Comparison of ENCODE assay signal across 14 cellular contexts in the genomic region with DNA sequence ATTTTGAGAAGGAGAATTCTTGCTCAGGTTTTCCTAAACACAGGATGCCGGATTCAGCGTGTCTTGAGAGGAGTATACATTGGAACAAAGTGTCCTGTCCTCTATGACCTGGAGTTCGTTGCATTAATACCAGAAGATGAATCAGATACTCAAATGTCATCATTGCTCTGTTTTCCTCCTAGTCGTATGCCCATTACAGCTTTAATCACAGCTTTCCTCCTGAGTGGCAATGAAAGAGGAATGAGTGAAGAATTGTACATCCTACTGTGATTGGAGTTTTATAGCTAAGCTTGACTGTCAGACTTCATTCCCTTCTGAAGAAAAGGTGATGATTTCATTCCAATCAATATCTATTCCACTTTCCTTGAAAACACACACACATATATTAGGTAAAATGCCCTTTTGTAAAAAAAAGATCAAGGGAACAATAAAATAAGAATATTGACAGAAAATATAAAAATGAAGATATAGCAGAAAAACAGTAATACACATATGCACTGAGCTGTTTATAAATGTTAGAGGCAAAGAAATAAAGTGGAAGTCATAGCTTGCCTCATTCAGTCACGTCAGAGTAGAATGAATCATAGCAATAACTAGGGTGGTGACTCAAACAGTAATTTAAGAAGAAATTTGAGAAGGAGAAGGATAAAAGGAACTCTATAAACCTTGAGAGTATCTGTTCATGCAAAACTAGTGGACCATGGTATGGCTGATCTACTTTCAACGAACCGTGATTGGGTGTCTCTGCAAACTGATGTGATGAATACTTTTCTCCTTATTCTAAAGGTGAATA.
DNase-seq lines count a peak whose midpoint lies in the region; ATAC-seq lines count a peak whose summit lies in the region.
"Had no signal": no experiment of that assay in that cellular context is flagged by ENCODE, and none has a peak within 500 bp of the region (broad histone marks: within the 10 kb centered on the region; RNA-seq: fewer than 3 reads in every experiment).

No MANE protein-coding gene starts in this region.

- H3K27me3 Mint-ChIP-seq in activated CD8-positive, alpha-beta T cell treated with anti-CD3 and anti-CD28 coated beads, Interleukin-2, amount 10 ng/mL, durations not matched to agents 7 days and 5 days (ENCODE audit: low read depth), result no peaks in the 10 kb centered on the region
- H3K27me3 Mint-ChIP-seq: activated CD8-positive, alpha-beta memory T cell treated with anti-CD3 and anti-CD28 coated beads, Interleukin-2, amount 10 ng/mL, durations not matched to agents 7 days and 5 days had no signal

- H3K4me3 Mint-ChIP-seq in activated CD8-positive, alpha-beta T cell treated with anti-CD3 and anti-CD28 coated beads, Interleukin-2, amount 10 ng/mL, durations not matched to agents 7 days and 5 days, result no peak overlapping the region
- H3K4me3 Mint-ChIP-seq: activated CD8-positive, alpha-beta memory T cell treated with anti-CD3 and anti-CD28 coated beads, Interleukin-2, amount 10 ng/mL, durations not matched to agents 7 days and 5 days; CD4-positive, CD25-positive, alpha-beta regulatory T cell; memory B cell had no signal

- DNase-seq in AG08396 (ENCODE audit: low spot score) (peak; percentile 36), Kasumi-1 (lab: John Stamatoyannopoulos, UW) (peak; percentile 79 to 84), kidney glomerular epithelial cell (lab: John Stamatoyannopoulos, UW) (peak; percentile 95), epidermal melanocyte (ENCODE audit: insufficient read length, low spot score) (no peak)
- DNase-seq in activated CD8-positive, alpha-beta T cell treated with anti-CD3 and anti-CD28 coated beads, Interleukin-2, amount 10 ng/mL, durations not matched to agents 7 days and 5 days, result no peak
- DNase-seq: activated CD8-positive, alpha-beta memory T cell treated with anti-CD3 and anti-CD28 coated beads, Interleukin-2, amount 10 ng/mL, durations not matched to agents 7 days and 5 days; CD4-positive, CD25-positive, alpha-beta regulatory T cell; effector memory CD4-positive, alpha-beta T cell; MG63; Right ventricle myocardium superior had no signal

- CTCF ChIA-PET in activated CD8-positive, alpha-beta T cell treated with anti-CD3 and anti-CD28 coated beads, Interleukin-2, amount 10 ng/mL, durations not matched to agents 7 days and 5 days (lab: Charles Lee), result no interaction called here

- no peak overlapping the region for H3K27ac Mint-ChIP-seq in activated CD8-positive, alpha-beta T cell treated with anti-CD3 and anti-CD28 coated beads, Interleukin-2, amount 10 ng/mL, durations not matched to agents 7 days and 5 days
- H3K27ac Mint-ChIP-seq: activated CD8-positive, alpha-beta memory T cell treated with anti-CD3 and anti-CD28 coated beads, Interleukin-2, amount 10 ng/mL, durations not matched to agents 7 days and 5 days; CD4-positive, CD25-positive, alpha-beta regulatory T cell; memory B cell had no signal

- no peak for ATAC-seq in activated CD8-positive, alpha-beta T cell treated with anti-CD3 and anti-CD28 coated beads, Interleukin-2, amount 10 ng/mL, durations not matched to agents 7 days and 5 days
- ATAC-seq in GM19463 (IDR thresholded peaks at IDR 0.05; ENCODE audit: unreplicated experiment) (no peak), HG02763 (IDR thresholded peaks at IDR 0.05; ENCODE audit: unreplicated experiment) (no peak)
- ATAC-seq: activated CD8-positive, alpha-beta memory T cell treated with anti-CD3 and anti-CD28 coated beads, Interleukin-2, amount 10 ng/mL, durations not matched to agents 7 days and 5 days had no signal

- H3K27ac ChIP-seq in angular gyrus (ENCODE audit: low read depth, low read length), result peak overlapping the region; percentile 24

- H3K36me3 Mint-ChIP-seq in activated CD8-positive, alpha-beta T cell treated with anti-CD3 and anti-CD28 coated beads, Interleukin-2, amount 10 ng/mL, durations not matched to agents 7 days and 5 days (ENCODE audit: low read depth), result no peaks in the 10 kb centered on the region
- H3K36me3 Mint-ChIP-seq: activated CD8-positive, alpha-beta memory T cell treated with anti-CD3 and anti-CD28 coated beads, Interleukin-2, amount 10 ng/mL, durations not matched to agents 7 days and 5 days; CD4-positive, CD25-positive, alpha-beta regulatory T cell; memory B cell had no signal

- POLR2A ChIA-PET in activated CD8-positive, alpha-beta T cell treated with anti-CD3 and anti-CD28 coated beads, Interleukin-2, amount 10 ng/mL, durations not matched to agents 7 days and 5 days (lab: Charles Lee), result no interaction called here

- H3K4me1 Mint-ChIP-seq in activated CD8-positive, alpha-beta T cell treated with anti-CD3 and anti-CD28 coated beads, Interleukin-2, amount 10 ng/mL, durations not matched to agents 7 days and 5 days (ENCODE audit: low read depth), result no peaks in the 10 kb centered on the region
- H3K4me1 Mint-ChIP-seq: activated CD8-positive, alpha-beta memory T cell treated with anti-CD3 and anti-CD28 coated beads, Interleukin-2, amount 10 ng/mL, durations not matched to agents 7 days and 5 days; CD4-positive, CD25-positive, alpha-beta regulatory T cell had no signal

- no peaks in the 10 kb centered on the region for H3K9me3 Mint-ChIP-seq in activated CD8-positive, alpha-beta T cell treated with anti-CD3 and anti-CD28 coated beads, Interleukin-2, amount 10 ng/mL, durations not matched to agents 7 days and 5 days (ENCODE audit: insufficient read depth)
- H3K9me3 Mint-ChIP-seq: memory B cell had no signal

Comparison
In these comparisons a context has a peak if more than half of its experiments do, and no peak if none do; other contexts are left out.
1. DNase-seq: peak in AG08396 (single experiment), Kasumi-1 (2 of 2) and kidney glomerular epithelial cell (single experiment); none in epidermal melanocyte (single experiment) and activated CD8-positive, alpha-beta T cell treated with anti-CD3 and anti-CD28 coated beads, Interleukin-2, amount 10 ng/mL, durations not matched to agents 7 days and 5 days (single experiment).